ENCODE assay signal across 8 cellular contexts in the genomic region with DNA sequence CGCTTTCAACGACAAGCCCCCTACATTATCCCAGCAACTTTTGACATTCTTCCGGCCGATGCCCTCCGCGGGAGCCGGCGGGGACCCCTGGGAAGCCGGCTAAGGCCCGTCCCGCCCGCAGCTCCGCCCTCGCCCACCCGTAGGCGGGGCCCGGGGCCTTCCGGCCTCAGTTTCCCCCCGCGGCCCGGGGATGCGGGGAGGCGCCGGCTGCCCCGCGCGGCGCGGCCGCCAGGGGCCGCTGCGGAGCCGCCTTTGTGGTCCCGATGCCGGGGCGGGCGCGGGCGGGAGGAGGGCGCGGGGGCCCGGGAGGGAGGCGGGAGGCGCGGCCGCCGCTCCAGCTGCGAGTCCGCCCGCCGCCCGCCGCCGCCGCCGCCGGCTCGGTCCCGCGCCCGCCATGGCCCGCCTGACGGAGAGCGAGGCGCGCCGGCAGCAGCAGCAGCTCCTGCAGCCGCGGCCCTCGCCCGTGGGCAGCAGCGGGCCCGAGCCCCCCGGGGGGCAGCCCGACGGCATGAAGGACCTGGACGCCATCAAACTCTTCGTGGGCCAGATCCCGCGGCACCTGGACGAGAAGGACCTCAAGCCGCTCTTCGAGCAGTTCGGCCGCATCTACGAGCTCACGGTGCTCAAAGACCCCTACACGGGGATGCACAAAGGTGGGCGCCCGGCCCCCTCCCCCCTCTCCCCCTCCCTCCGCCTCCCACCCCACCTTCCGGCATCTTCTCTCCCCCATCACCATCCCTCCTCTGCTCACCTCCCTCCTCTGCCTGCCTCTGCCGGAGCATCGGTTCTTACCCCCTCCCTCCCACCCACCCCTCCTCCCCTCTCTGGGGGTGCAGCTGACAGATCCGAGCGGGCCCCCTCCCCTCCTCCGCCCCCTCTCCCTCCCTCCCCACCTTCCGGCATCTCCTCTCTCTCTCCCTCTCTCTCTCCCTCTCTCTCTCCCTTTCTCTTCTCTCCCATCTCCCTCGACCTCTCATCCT. TPM values are rescaled to one million over a fixed set of nuclear protein-coding genes. Genes with fewer than 3 reads are reported as not detected.
DNase-seq lines count a peak whose midpoint lies in the region; ATAC-seq, FAIRE-seq and TF ChIP-seq lines count a peak whose summit lies in the region.

Gene CELF5 (plus strand): TSS at position 316 of the 980 bp plus-strand sequence. CDS start 79 bp downstream, at position 395.

- no peaks in the 10 kb centered on the region for H3K4me1 Mint-ChIP-seq in activated T-cell treated with anti-CD3 and anti-CD28 coated beads, Interleukin-2, amount 50 U/mL, for 4 hours (ENCODE audit: low read depth)
- H3K4me1 Mint-ChIP-seq in osteocyte (ENCODE audit: unreplicated experiment) (no peaks in the 10 kb centered on the region), type B pancreatic cell (ENCODE audit: unreplicated experiment) (no peaks in the 10 kb centered on the region)

- TF ChIP-seq CTCF in fibroblast of pulmonary artery (IDR thresholded peaks at IDR 0.05; ENCODE audit: low read length, missing control alignments), result no peak
- peak; percentile 65 for TF ChIP-seq CTCF in osteocyte (IDR thresholded peaks at IDR 0.05)
- peak; percentile 78 for TF ChIP-seq CTCF in type B pancreatic cell (conservative IDR thresholded peaks at IDR 0.05)

- no peak within 1 kb of the TSS for H3K27ac Mint-ChIP-seq in osteocyte (ENCODE audit: unreplicated experiment)
- no peak within 1 kb of the TSS for H3K27ac Mint-ChIP-seq in type B pancreatic cell

- H3K4me3 ChIP-seq in fibroblast of pulmonary artery (replicated peaks; ENCODE audit: low read depth, low read length), result no peak within 1 kb of the TSS

- no peak within 1 kb of the TSS for H3K4me3 Mint-ChIP-seq in activated T-cell treated with anti-CD3 and anti-CD28 coated beads, Interleukin-2, amount 50 U/mL, for 4 hours
- H3K4me3 Mint-ChIP-seq in osteocyte (ENCODE audit: unreplicated experiment), result no peak within 1 kb of the TSS
- H3K4me3 Mint-ChIP-seq in type B pancreatic cell, result peak within 1 kb of the TSS; percentile 41

- H3K27me3 Mint-ChIP-seq in activated T-cell treated with anti-CD3 and anti-CD28 coated beads, Interleukin-2, amount 50 U/mL, for 4 hours (ENCODE audit: low read depth), result peaks cover 22% of the 10 kb centered on the region
- peaks cover 22% of the 10 kb centered on the region for H3K27me3 Mint-ChIP-seq in osteocyte (ENCODE audit: unreplicated experiment)
- peaks cover 34% of the 10 kb centered on the region for H3K27me3 Mint-ChIP-seq in type B pancreatic cell

- TF ChIP-seq POLR2A in GM12891 (IDR thresholded peaks at IDR 0.05; ENCODE audit: low read depth, low read length), result no peak

- FAIRE-seq in GM12891 (lab: Jason Lieb, UNC), result no peak

- ATAC-seq in activated T-cell treated with anti-CD3 and anti-CD28 coated beads, Interleukin-2, amount 50 U/mL, for 4 hours, result peak; percentile 84 to 86
- ATAC-seq in HG02970 (IDR thresholded peaks at IDR 0.05; ENCODE audit: low FRiP score, unreplicated experiment), result no peak
- no peak for ATAC-seq in HG02588 (IDR thresholded peaks at IDR 0.05; ENCODE audit: unreplicated experiment)

- H3K9me3 Mint-ChIP-seq in activated T-cell treated with anti-CD3 and anti-CD28 coated beads, Interleukin-2, amount 50 U/mL, for 4 hours, result no peaks in the 10 kb centered on the region
- no peaks in the 10 kb centered on the region for H3K9me3 Mint-ChIP-seq in osteocyte (ENCODE audit: unreplicated experiment)
- no peaks in the 10 kb centered on the region for H3K9me3 Mint-ChIP-seq in type B pancreatic cell

- DNase-seq in GM12891 (ENCODE audit: insufficient read length, low spot score), result peak; percentile 84
- DNase-seq in NCI-H460 (ENCODE audit: extremely low read depth, low read depth), result peak; percentile 21
- peak; percentile 57 for DNase-seq in activated T-cell treated with anti-CD3 and anti-CD28 coated beads, Interleukin-2, amount 50 U/mL, for 4 hours
- peak; percentile 11 for DNase-seq in fibroblast of pulmonary artery (ENCODE audit: low read depth)
- no peak for DNase-seq in osteocyte (ENCODE audit: extremely low spot score, unreplicated experiment)
- no peak for DNase-seq in type B pancreatic cell (ENCODE audit: extremely low spot score, unreplicated experiment)

- H3K36me3 Mint-ChIP-seq in activated T-cell treated with anti-CD3 and anti-CD28 coated beads, Interleukin-2, amount 50 U/mL, for 4 hours (ENCODE audit: insufficient read depth), result no peaks in the 10 kb centered on the region
- H3K36me3 Mint-ChIP-seq in osteocyte (ENCODE audit: unreplicated experiment) (no peaks in the 10 kb centered on the region), type B pancreatic cell (no peaks in the 10 kb centered on the region)

TF ChIP-seq in GM12891, 5 proteins besides CTCF, POLR2A, EP300 and RAD21:
- TF ChIP-seq PAX5 (IDR thresholded peaks at IDR 0.05; ENCODE audit: insufficient read depth, low read length, severe bottlenecking), result no peak
- no peak for TF ChIP-seq POLR2AphosphoS5 (IDR thresholded peaks at IDR 0.05; ENCODE audit: low read depth, low read length)
- no peak for TF ChIP-seq SPI1 (IDR thresholded peaks at IDR 0.05; ENCODE audit: low read depth, low read length)
- TF ChIP-seq TAF1 (IDR thresholded peaks at IDR 0.05; ENCODE audit: low read depth, low read length), result no peak
- TF ChIP-seq POU2F2 (IDR thresholded peaks at IDR 0.05; ENCODE audit: low read depth, low read length), result no peak

RNA-seq across cellular contexts. Expression of gene CELF5, which starts in this region (rescaled TPM):
- 0.03 TPM for polyA plus RNA-seq in GM12891 (2012; ENCODE audit: low read depth, missing spikeins)
- not detected in 2 replicates for total RNA-seq in NCI-H460 (2014; rRNA removed; shearing (Covaris generic))
- polyA plus RNA-seq in NCI-H460 (2014; cell fraction: nucleus; rRNA removed), result 0.20 TPM in 1 of 2 replicates, not detected in the other
- under 1 TPM in 2 of 3 donors, not detected in 1; 0.05 to 0.38 TPM for total RNA-seq in activated T-cell treated with anti-CD3 and anti-CD28 coated beads, Interleukin-2, amount 50 U/mL, for 4 hours
- total RNA-seq in osteocyte (0.16 TPM in 1 of 2 replicates, not detected in the other), type B pancreatic cell (ENCODE audit: low replicate concordance) (0.50 and 2.6 TPM in 2 replicates)

Comparison
In these comparisons a context has a peak if more than half of its experiments do, and no peak if none do; other contexts are left out.
1. Peak in DNase-seq in NCI-H460; RNA of the gene not detected or under 1 TPM.
2. Peak in DNase-seq and ATAC-seq in activated T-cell treated with anti-CD3 and anti-CD28 coated beads, Interleukin-2, amount 50 U/mL, for 4 hours; RNA of the gene not detected or under 1 TPM.
3. DNase-seq: peak in GM12891 (single experiment) and fibroblast of pulmonary artery (single experiment); none in osteocyte (single experiment) and type B pancreatic cell (single experiment).